Comparison of ENCODE assay signal across 19 cellular contexts in the genomic region with DNA sequence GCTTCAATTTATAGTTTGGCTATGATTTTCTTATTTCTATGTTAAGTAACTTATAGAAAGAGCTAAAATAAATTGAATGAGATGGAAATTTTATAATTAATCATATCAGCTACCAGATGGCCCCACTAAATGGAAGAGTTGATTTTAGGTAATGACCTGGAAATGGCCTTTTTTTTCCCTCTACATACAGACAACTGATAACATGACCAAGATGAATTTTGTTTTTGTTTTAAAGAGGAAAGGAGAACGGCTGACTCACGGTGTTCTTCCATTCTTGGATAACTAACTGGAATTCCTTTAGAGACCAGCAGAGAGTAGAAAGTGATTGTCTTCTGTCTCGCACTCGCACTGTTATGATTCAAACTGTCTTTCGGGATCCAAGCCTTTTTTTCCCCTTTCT.
DNase-seq lines count a peak whose midpoint lies in the region; ATAC-seq and TF ChIP-seq lines count a peak whose summit lies in the region.
"Had no signal": no experiment of that assay in that cellular context is flagged by ENCODE, and none has a peak within 500 bp of the region (broad histone marks: within the 10 kb centered on the region; RNA-seq: fewer than 3 reads in every experiment).

No MANE protein-coding gene starts in this region.

- no peak; the same call in 1 of the 2 replicates for TF ChIP-seq RAD21 in SK-N-SH (IDR thresholded peaks at IDR 0.05; ENCODE audit: low read length)

- POLR2A ChIA-PET in SK-N-SH (lab: Yijun Ruan, JAX), result no interaction called here

- H3K4me1 ChIP-seq in SK-N-SH (ENCODE audit: control insufficient read depth in 1 of 2, insufficient read depth in 2 of 2, low read depth in 1 of 2, low read length in 1 of 2) (peaks cover 3 to 24% of the 10 kb centered on the region in 2 experiments; a peak in 2 of 4 replicates), fibroblast of lung (ENCODE audit: control insufficient read depth, extremely low read depth, insufficient read depth, low read length) (peaks cover 4% of the 10 kb centered on the region), left ventricle myocardium inferior (no peaks in the 10 kb centered on the region)
- H3K4me1 ChIP-seq: Caco-2, psoas muscle, uterus had no signal

- 48% methylated on average over 5 of the region's 5 CpGs for WGBS in SK-N-SH (ENCODE audit: low lambda C conversion rate)

- 0 out of 2 replicates have a peak overlapping the region, but pooled peaks have one; percentile 9 for H2AFZ ChIP-seq in SK-N-SH (ENCODE audit: low read depth)
- no peak overlapping the region for H2AFZ ChIP-seq in fibroblast of lung (ENCODE audit: low read length)

- intact Hi-C loops in left ventricle myocardium inferior (cut with micrococcal nuclease), result no loop called here

- 0 out of 2 replicates have a peak overlapping the region, but pooled peaks have one; percentile 28 for H3K4me2 ChIP-seq in SK-N-SH
- H3K4me2 ChIP-seq in fibroblast of lung (ENCODE audit: extremely low read depth, insufficient read depth, low read length), result no peak overlapping the region

- ATAC-seq in GM21717 (IDR thresholded peaks at IDR 0.05; ENCODE audit: unreplicated experiment), result no peak
- ATAC-seq: naive thymus-derived CD4-positive, alpha-beta T cell; psoas muscle; stimulated activated naive CD8-positive, alpha-beta T cell treated with anti-CD3 and anti-CD28 coated beads, Interleukin-15, amount 100 ng/mL, for 72 hours had no signal

- H3K9ac ChIP-seq in SK-N-SH, result no peak overlapping the region
- H3K9ac ChIP-seq in fibroblast of lung (ENCODE audit: insufficient read depth, low read length), result no peak overlapping the region

- no peaks in the 10 kb centered on the region for H3K9me3 ChIP-seq in SK-N-SH
- no peaks in the 10 kb centered on the region for H3K9me3 ChIP-seq in fibroblast of lung (ENCODE audit: control insufficient read depth, insufficient read depth, low read depth, low read length)
- peaks cover 8% of the 10 kb centered on the region for H3K9me3 ChIP-seq in left ventricle myocardium inferior (replicated peaks)
- H3K9me3 ChIP-seq: Caco-2, psoas muscle, uterus had no signal

- no peaks in the 10 kb centered on the region for H3K9me2 ChIP-seq in SK-N-SH

- TF ChIP-seq EP300 in SK-N-SH (IDR thresholded peaks at IDR 0.05; ENCODE audit: borderline replicate concordance in 1 of 2, low read depth in 1 of 2, low read length in 1 of 2), result peak in 1 of 2 experiments; percentile 93; a peak in 2 of 4 replicates

- TF ChIP-seq CTCF in SK-N-SH (IDR thresholded peaks at IDR 0.05), result no peak
- TF ChIP-seq CTCF in fibroblast of lung (conservative IDR thresholded peaks at IDR 0.05 in 1 of 2, IDR thresholded peaks at IDR 0.05 in 1 of 2; ENCODE audit: low read depth in 1 of 2, low read length in 2 of 2), result no peak
- no peak for TF ChIP-seq CTCF in left ventricle myocardium inferior (IDR thresholded peaks at IDR 0.05; ENCODE audit: borderline replicate concordance)

- DNase-seq in AG20443 (ENCODE audit: low spot score) (peak; percentile 16), SK-N-SH (peak; percentile 36), fibroblast of lung (ENCODE audit: low read depth in 2 of 2) (peak; percentile 58 to 86), non-pigmented ciliary epithelial cell (ENCODE audit: low read depth) (peak; percentile 56), ureter (ENCODE audit: low spot score) (no peak), caudate nucleus (lab: John Stamatoyannopoulos, UW) (no peak), left ventricle myocardium inferior (no peak)
- DNase-seq: activated CD4-positive, alpha-beta T cell treated with anti-CD3 and anti-CD28 coated beads for 48 hours; activated naive CD4-positive, alpha-beta T cell; Caco-2; naive thymus-derived CD4-positive, alpha-beta T cell; NCI-H1694; NCI-H510A; psoas muscle; stimulated activated CD4-positive, alpha-beta T cell treated with anti-CD3 and anti-CD28 coated beads, Interleukin-15, amount 100 ng/mL, for 24 hours; stimulated activated naive CD8-positive, alpha-beta T cell treated with anti-CD3 and anti-CD28 coated beads, Interleukin-15, amount 100 ng/mL, for 72 hours; T1000; uterus had no signal

- no peaks in the 10 kb centered on the region for H4K20me1 ChIP-seq in SK-N-SH (ENCODE audit: insufficient read depth)
- H4K20me1 ChIP-seq in fibroblast of lung (ENCODE audit: control insufficient read depth, extremely low read depth, insufficient read depth, low read length), result no peaks in the 10 kb centered on the region

- H3K79me2 ChIP-seq in SK-N-SH (ENCODE audit: insufficient read depth), result no peaks in the 10 kb centered on the region
- no peaks in the 10 kb centered on the region for H3K79me2 ChIP-seq in fibroblast of lung (ENCODE audit: control insufficient read depth, insufficient read depth, low read length)

- peaks cover 4% of the 10 kb centered on the region for H3F3A ChIP-seq in SK-N-SH (replicated peaks; ENCODE audit: insufficient read depth)

- H3K27me3 ChIP-seq in SK-N-SH (ENCODE audit: insufficient read depth), result no peaks in the 10 kb centered on the region
- no peaks in the 10 kb centered on the region for H3K27me3 ChIP-seq in fibroblast of lung (ENCODE audit: control insufficient read depth, insufficient read depth, low read length)
- no peaks in the 10 kb centered on the region for H3K27me3 ChIP-seq in left ventricle myocardium inferior (ENCODE audit: low read depth)
- H3K27me3 ChIP-seq: uterus had no signal

- H3K27ac ChIP-seq in SK-N-SH (ENCODE audit: low read depth in 2 of 2, low read length in 1 of 2) (peak overlapping the region; percentile 48 to 92; a peak in 3 of 4 replicates), fibroblast of lung (ENCODE audit: insufficient read depth, low read length) (no peak overlapping the region), caudate nucleus (ENCODE audit: low read depth, low read length) (no peak overlapping the region), left ventricle myocardium inferior (replicated peaks) (no peak overlapping the region)
- H3K27ac ChIP-seq: psoas muscle, uterus had no signal

- H3K4me3 ChIP-seq in SK-N-SH (ENCODE audit: low read depth in 2 of 2, low read length in 1 of 2) (no peak overlapping the region), fibroblast of lung (replicated peaks in 1 of 4; ENCODE audit: control extremely low read depth in 1 of 4, insufficient read depth in 1 of 4, low read depth in 3 of 4, low read length in 4 of 4) (no peak overlapping the region), left ventricle myocardium inferior (no peak overlapping the region)
- H3K4me3 ChIP-seq: psoas muscle, uterus had no signal

- CTCF ChIA-PET in SK-N-SH (lab: Yijun Ruan, JAX), result interaction anchor here (0.6 to 5.3 kb wide), 7 partner anchors 22 to 932 kb away, joined by 3 to 33 read pairs (median 3); no protein-coding TSS in a partner anchor

- H3K36me3 ChIP-seq in SK-N-SH (replicated peaks in 1 of 2; ENCODE audit: control insufficient read depth in 1 of 2, insufficient read depth in 2 of 2, low read length in 1 of 2) (peaks cover 11 to 17% of the 10 kb centered on the region in 2 experiments), fibroblast of lung (ENCODE audit: control insufficient read depth, insufficient read depth, low read length) (no peaks in the 10 kb centered on the region), left ventricle myocardium inferior (peaks cover 38% of the 10 kb centered on the region)
- H3K36me3 ChIP-seq: uterus had no signal

TF ChIP-seq in SK-N-SH, 30 proteins besides CTCF, POLR2A, EP300 and RAD21:
- TF ChIP-seq GATA2 (CRISPR knock-in tag; IDR thresholded peaks at IDR 0.05) (peak; percentile 63), MXI1 (IDR thresholded peaks at IDR 0.05; ENCODE audit: low read depth, low read length) (no peak), FOXJ3 (CRISPR knock-in tag; IDR thresholded peaks at IDR 0.05) (peak; percentile 28; the same call in 1 of the 2 replicates), RFX5 (IDR thresholded peaks at IDR 0.05; ENCODE audit: low read length) (no peak), RCOR1 (IDR thresholded peaks at IDR 0.05; ENCODE audit: low read length) (peak; percentile 81; the same call in 1 of the 2 replicates), POLR2AphosphoS5 (IDR thresholded peaks at IDR 0.05; ENCODE audit: low read depth, low read length) (peak; percentile 26; the same call in 1 of the 2 replicates), SMC3 (IDR thresholded peaks at IDR 0.05; ENCODE audit: low read depth, low read length) (no peak), NFIC (IDR thresholded peaks at IDR 0.05; ENCODE audit: borderline replicate concordance) (no peak), CHD2 (IDR thresholded peaks at IDR 0.05; ENCODE audit: low read length, partially characterized antibody) (peak; percentile 45), TEAD4 (IDR thresholded peaks at IDR 0.05; ENCODE audit: borderline replicate concordance, insufficient read depth) (no peak), TCF12 (IDR thresholded peaks at IDR 0.05) (peak; percentile 57; the same call in 1 of the 2 replicates)
- TF ChIP-seq, protein P1, sequence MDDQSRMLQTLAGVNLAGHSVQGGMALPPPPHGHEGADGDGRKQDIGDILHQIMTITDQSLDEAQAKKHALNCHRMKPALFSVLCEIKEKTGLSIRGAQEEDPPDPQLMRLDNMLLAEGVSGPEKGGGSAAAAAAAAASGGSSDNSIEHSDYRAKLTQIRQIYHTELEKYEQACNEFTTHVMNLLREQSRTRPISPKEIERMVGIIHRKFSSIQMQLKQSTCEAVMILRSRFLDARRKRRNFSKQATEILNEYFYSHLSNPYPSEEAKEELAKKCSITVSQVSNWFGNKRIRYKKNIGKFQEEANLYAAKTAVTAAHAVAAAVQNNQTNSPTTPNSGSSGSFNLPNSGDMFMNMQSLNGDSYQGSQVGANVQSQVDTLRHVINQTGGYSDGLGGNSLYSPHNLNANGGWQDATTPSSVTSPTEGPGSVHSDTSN (IDR thresholded peaks at IDR 0.05), result peak; percentile 27; the same call in 1 of the 2 replicates
- TF ChIP-seq, protein P2, sequence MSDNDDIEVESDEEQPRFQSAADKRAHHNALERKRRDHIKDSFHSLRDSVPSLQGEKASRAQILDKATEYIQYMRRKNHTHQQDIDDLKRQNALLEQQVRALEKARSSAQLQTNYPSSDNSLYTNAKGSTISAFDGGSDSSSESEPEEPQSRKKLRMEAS (IDR thresholded peaks at IDR 0.05; ENCODE audit: low read depth), result no peak

Comparison
In these comparisons a context has a peak if more than half of its experiments do, and no peak if none do; other contexts are left out.
1. DNase-seq: peak in AG20443 (single experiment), SK-N-SH (single experiment), fibroblast of lung (2 of 2) and non-pigmented ciliary epithelial cell (single experiment); none in ureter (single experiment), caudate nucleus (0 of 61) and left ventricle myocardium inferior (single experiment).
2. H3K27ac ChIP-seq: peak in SK-N-SH (2 of 2); none in fibroblast of lung (single experiment), caudate nucleus (single experiment) and left ventricle myocardium inferior (single experiment).